Comparison of ENCODE assay signal across 10 cellular contexts in genomic region chr3:101803939-101804338, GRCh38.
"Had no signal": no experiment of that assay in that cellular context is flagged by ENCODE, and none has a peak within 500 bp of the region (broad histone marks: within the 10 kb centered on the region; RNA-seq: fewer than 3 reads in every experiment).

No MANE protein-coding gene starts in this region.

- H3K27me3 Mint-ChIP-seq: progenitor cell of endocrine pancreas; stimulated activated naive B cell treated with anti-CD40 and anti-IgM and Interleukin-4, amounts not matched to agents 10 μg/mL and 1 μg/mL and 100 μg/mL, for 72 hours had no signal

- H3K27ac Mint-ChIP-seq: activated naive CD4-positive, alpha-beta T cell treated with anti-CD3 and anti-CD28 coated beads for 36 hours; endodermal cell; neural progenitor cell; progenitor cell of endocrine pancreas; stimulated activated naive B cell treated with anti-CD40 and anti-IgM and Interleukin-4, amounts not matched to agents 10 μg/mL and 1 μg/mL and 100 μg/mL, for 72 hours had no signal

- H3K36me3 ChIP-seq: thoracic aorta had no signal

- H3K4me1 Mint-ChIP-seq: neural progenitor cell had no signal

- H3K4me3 Mint-ChIP-seq: activated naive CD4-positive, alpha-beta T cell treated with anti-CD3 and anti-CD28 coated beads for 36 hours; endodermal cell; neural progenitor cell; stimulated activated naive B cell treated with anti-CD40 and anti-IgM and Interleukin-4, amounts not matched to agents 10 μg/mL and 1 μg/mL and 100 μg/mL, for 72 hours had no signal

- H3K9me3 Mint-ChIP-seq: activated naive CD4-positive, alpha-beta T cell treated with anti-CD3 and anti-CD28 coated beads for 36 hours; endodermal cell; stimulated activated naive B cell treated with anti-CD40 and anti-IgM and Interleukin-4, amounts not matched to agents 10 μg/mL and 1 μg/mL and 100 μg/mL, for 72 hours had no signal

- H3K4me1 ChIP-seq: neural progenitor cell had no signal

- H3K27me3 ChIP-seq: hepatocyte, neural progenitor cell, upper lobe of left lung had no signal

- H3K27ac ChIP-seq: epithelial cell of prostate, hepatocyte, neural progenitor cell, thoracic aorta, upper lobe of left lung had no signal

- H3K4me3 ChIP-seq: hepatocyte, neural progenitor cell, thoracic aorta, upper lobe of left lung had no signal

- H3K9me3 ChIP-seq: thoracic aorta, upper lobe of left lung had no signal

- DNase-seq: endodermal cell; left cardiac atrium; stimulated activated naive B cell treated with anti-CD40 and anti-IgM and Interleukin-4, amounts not matched to agents 10 μg/mL and 1 μg/mL and 100 μg/mL, for 72 hours had no signal
